In genomic region chr1:204286323-204286714, GRCh38 we compare ENCODE assay signal across 9 cellular contexts.
DNase-seq lines count a peak whose midpoint lies in the region; ATAC-seq and TF ChIP-seq lines count a peak whose summit lies in the region.
"Had no signal": no experiment of that assay in that cellular context is flagged by ENCODE, and none has a peak within 500 bp of the region (broad histone marks: within the 10 kb centered on the region; RNA-seq: fewer than 3 reads in every experiment).

No MANE protein-coding gene starts in this region.

- H3K9me3 Mint-ChIP-seq in activated naive CD8-positive, alpha-beta T cell treated with anti-CD3 and anti-CD28 coated beads, Interleukin-2, amount 10 ng/mL, durations not matched to agents 7 days and 5 days: no peaks in the 10 kb centered on the region
- no peaks in the 10 kb centered on the region for H3K9me3 Mint-ChIP-seq in activated naive CD8-positive, alpha-beta T cell treated with anti-CD3 and anti-CD28 coated beads for 36 hours

- H3K4me3 Mint-ChIP-seq in activated naive CD8-positive, alpha-beta T cell treated with anti-CD3 and anti-CD28 coated beads, Interleukin-2, amount 10 ng/mL, durations not matched to agents 7 days and 5 days: peak overlapping the region; percentile 19
- H3K4me3 Mint-ChIP-seq in activated naive CD8-positive, alpha-beta T cell treated with anti-CD3 and anti-CD28 coated beads for 36 hours: no peak overlapping the region

- H3K36me3 Mint-ChIP-seq in activated naive CD8-positive, alpha-beta T cell treated with anti-CD3 and anti-CD28 coated beads, Interleukin-2, amount 10 ng/mL, durations not matched to agents 7 days and 5 days: no peaks in the 10 kb centered on the region
- H3K36me3 Mint-ChIP-seq in activated naive CD8-positive, alpha-beta T cell treated with anti-CD3 and anti-CD28 coated beads for 36 hours: no peaks in the 10 kb centered on the region

- H3K36me3 ChIP-seq in PC-3 (ENCODE audit: low read depth, low read length) (no peaks in the 10 kb centered on the region), suprapubic skin (no peaks in the 10 kb centered on the region)

- TF ChIP-seq CTCF in PC-3 (conservative IDR thresholded peaks at IDR 0.05; ENCODE audit: low read depth, low read length) (no peak), suprapubic skin (IDR thresholded peaks at IDR 0.05) (no peak)

- TF ChIP-seq POLR2A in suprapubic skin (IDR thresholded peaks at IDR 0.05): no peak

- H3K4me3 ChIP-seq in PC-3 (ENCODE audit: low read length): no peak overlapping the region
- H3K4me3 ChIP-seq in suprapubic skin: no peak overlapping the region
- H3K4me3 ChIP-seq: GM12878 had no signal

- POLR2A ChIA-PET in activated naive CD8-positive, alpha-beta T cell treated with anti-CD3 and anti-CD28 coated beads, Interleukin-2, amount 10 ng/mL, durations not matched to agents 7 days and 5 days (lab: Charles Lee): interaction anchor here (0.6 kb wide), 1 partner anchor 112 kb away, joined by 3 read pairs; no protein-coding TSS in a partner anchor
- POLR2A ChIA-PET in PC-3 (lab: Charles Lee; ENCODE audit: unreplicated experiment): no interaction called here

- H2AFZ ChIP-seq in PC-3 (ENCODE audit: low read length): no peak overlapping the region

- H3K27me3 Mint-ChIP-seq in activated naive CD8-positive, alpha-beta T cell treated with anti-CD3 and anti-CD28 coated beads, Interleukin-2, amount 10 ng/mL, durations not matched to agents 7 days and 5 days: peaks cover 23% of the 10 kb centered on the region
- H3K27me3 Mint-ChIP-seq in activated naive CD8-positive, alpha-beta T cell treated with anti-CD3 and anti-CD28 coated beads for 36 hours: no peaks in the 10 kb centered on the region

- H3F3A ChIP-seq in PC-3 (ENCODE audit: low read length, unreplicated experiment): no peaks in the 10 kb centered on the region

- 77% methylated on average over 5 of the region's 5 CpGs for WGBS in suprapubic skin

- H3K27me3 ChIP-seq in PC-3 (ENCODE audit: low read length) (no peaks in the 10 kb centered on the region), layer of hippocampus (ENCODE audit: control insufficient read depth, insufficient read depth, low read length) (no peaks in the 10 kb centered on the region), suprapubic skin (no peaks in the 10 kb centered on the region)

- H4K20me1 ChIP-seq in PC-3 (ENCODE audit: low read length): no peaks in the 10 kb centered on the region

- ATAC-seq in activated naive CD8-positive, alpha-beta T cell treated with anti-CD3 and anti-CD28 coated beads, Interleukin-2, amount 10 ng/mL, durations not matched to agents 7 days and 5 days (ENCODE audit: low read depth): no peak
- no peak for ATAC-seq in PC-3

- no peak overlapping the region for H3K9ac ChIP-seq in PC-3 (ENCODE audit: low read length)

- H3K79me2 ChIP-seq in PC-3 (ENCODE audit: low read length): peaks cover 50% of the 10 kb centered on the region

- H3K4me2 ChIP-seq in PC-3 (ENCODE audit: low read length): peak overlapping the region; percentile 15

- H3K27ac Mint-ChIP-seq in activated naive CD8-positive, alpha-beta T cell treated with anti-CD3 and anti-CD28 coated beads, Interleukin-2, amount 10 ng/mL, durations not matched to agents 7 days and 5 days: no peak overlapping the region
- H3K27ac Mint-ChIP-seq in activated naive CD8-positive, alpha-beta T cell treated with anti-CD3 and anti-CD28 coated beads for 36 hours: no peak overlapping the region

- DNase-seq in activated naive CD8-positive, alpha-beta T cell treated with anti-CD3 and anti-CD28 coated beads, Interleukin-2, amount 10 ng/mL, durations not matched to agents 7 days and 5 days: no peak
- DNase-seq in activated naive CD8-positive, alpha-beta T cell treated with anti-CD3 and anti-CD28 coated beads for 36 hours: no peak
- DNase-seq in PC-3 (no peak), suprapubic skin (ENCODE audit: low spot score in 2 of 2) (no peak), GM03348 (ENCODE audit: low spot score) (no peak), NCI-H2171 treated with DMSO at 0.1 percent for 48 hours (lab: John Stamatoyannopoulos, UW) (no peak), NCI-H82 (lab: John Stamatoyannopoulos, UW) (no peak)

- peaks cover 31% of the 10 kb centered on the region for H3K4me1 ChIP-seq in PC-3 (ENCODE audit: insufficient read depth, low read length)
- peaks cover 46% of the 10 kb centered on the region for H3K4me1 ChIP-seq in suprapubic skin

- CTCF ChIA-PET in PC-3 (lab: Charles Lee): no interaction called here

- H3K27ac ChIP-seq in PC-3 (ENCODE audit: low read length) (no peak overlapping the region), layer of hippocampus (ENCODE audit: low read depth, low read length) (peak overlapping the region; percentile 22), suprapubic skin (peak overlapping the region; percentile 59)

- intact Hi-C loops in PC-3 (cut with micrococcal nuclease): no loop called here

- H3K9me3 ChIP-seq in PC-3 (ENCODE audit: low read length): no peaks in the 10 kb centered on the region
- H3K9me3 ChIP-seq in suprapubic skin: no peaks in the 10 kb centered on the region

- BruUV-seq in PC-3 (replicated peaks; lab: Mats Ljungman, UMichigan): no TSS peak

- no peaks in the 10 kb centered on the region for H3K9me2 ChIP-seq in PC-3 (replicated peaks; ENCODE audit: low read length)

- TF ChIP-seq EP300 in suprapubic skin (IDR thresholded peaks at IDR 0.05): no peak

- H3K4me1 Mint-ChIP-seq in activated naive CD8-positive, alpha-beta T cell treated with anti-CD3 and anti-CD28 coated beads, Interleukin-2, amount 10 ng/mL, durations not matched to agents 7 days and 5 days: peaks cover 18% of the 10 kb centered on the region
- H3K4me1 Mint-ChIP-seq in activated naive CD8-positive, alpha-beta T cell treated with anti-CD3 and anti-CD28 coated beads for 36 hours: peaks cover 22% of the 10 kb centered on the region
